ENCODE assay signal across 8 cellular contexts in genomic region chr12:41225179-41225578, GRCh38. TPM values are rescaled to one million over a fixed set of nuclear protein-coding genes. Genes with fewer than 3 reads are reported as not detected.
"Had no signal": no experiment of that assay in that cellular context is flagged by ENCODE, and none has a peak within 500 bp of the region (broad histone marks: within the 10 kb centered on the region; RNA-seq: fewer than 3 reads in every experiment).

No MANE protein-coding gene starts in this region.

- H3K4me2 ChIP-seq: GM23338, KMS-11 had no signal

- H3K4me3 ChIP-seq: GM23338 had no signal

- ATAC-seq: GM23338 had no signal

- H2AFZ ChIP-seq: GM23338 had no signal

- DNase-seq: H9, HCEC 1CT, HFFc6, KBM-7 had no signal

- H3K9ac ChIP-seq: KMS-11 had no signal

- H3K27ac ChIP-seq: KMS-11 had no signal

RNA-seq across cellular contexts. Expression of gene PDZRN4, which starts 37.1 kb away (rescaled TPM):
- total RNA-seq: H1, H9, HFFc6, HT-29 had no signal
